ENCODE assay signal across 18 cellular contexts in genomic region chr18:74166397-74166796, GRCh38. TPM values are rescaled to one million over a fixed set of nuclear protein-coding genes. Genes with fewer than 3 reads are reported as not detected.
DNase-seq lines count a peak whose midpoint lies in the region; ATAC-seq, FAIRE-seq and TF ChIP-seq lines count a peak whose summit lies in the region.
"Had no signal": no experiment of that assay in that cellular context is flagged by ENCODE, and none has a peak within 500 bp of the region (broad histone marks: within the 10 kb centered on the region; RNA-seq: fewer than 3 reads in every experiment).

No MANE protein-coding gene starts in this region.

- no peak for TF ChIP-seq CTCF in right lobe of liver (IDR thresholded peaks at IDR 0.05)
- TF ChIP-seq CTCF in D721Med (IDR thresholded peaks at IDR 0.05; ENCODE audit: insufficient read depth, missing control alignments): no peak

- no peak overlapping the region for H3K4me3 ChIP-seq in right lobe of liver
- H3K4me3 ChIP-seq: A549; BLaER1 treated with 17β-estradiol and CSF1 and Interleukin-3, amounts not matched to agents 10 nM and 100 nM had no signal

- no peak for TF ChIP-seq POLR2A in right lobe of liver (IDR thresholded peaks at IDR 0.05)

- H3K36me3 ChIP-seq in right lobe of liver: no peaks in the 10 kb centered on the region

- intact Hi-C loops in right lobe of liver (cut with DNase I): no loop called here

- 40% methylated on average over 7 of the region's 7 CpGs for WGBS in right lobe of liver (ENCODE audit: insufficient coverage, low coverage, low lambda C conversion rate, missing lambda C conversion rate)

- no peak overlapping the region for H3K27ac ChIP-seq in right lobe of liver
- H3K27ac ChIP-seq: A549; BLaER1 treated with 17β-estradiol and CSF1 and Interleukin-3, amounts not matched to agents 10 nM and 100 nM; HL-60 had no signal

- H3K27me3 ChIP-seq in right lobe of liver: no peaks in the 10 kb centered on the region
- H3K27me3 ChIP-seq: BLaER1 treated with 17β-estradiol and CSF1 and Interleukin-3, amounts not matched to agents 10 nM and 100 nM had no signal

- peak; percentile 41 for DNase-seq in NCI-H748 (lab: John Stamatoyannopoulos, UW; ENCODE audit: unreplicated experiment)
- DNase-seq in NCI-H748 treated with DMSO at 0.1 percent for 48 hours (lab: John Stamatoyannopoulos, UW): no peak
- DNase-seq in NCI-H526 treated with DMSO at 0.1 percent for 48 hours (lab: John Stamatoyannopoulos, UW): peak; percentile 21
- DNase-seq in right lobe of liver: no peak
- no peak for DNase-seq in NCI-H1436 (lab: John Stamatoyannopoulos, UW)
- DNase-seq in D721Med (ENCODE audit: insufficient read length, low spot score): no peak
- DNase-seq: MV-4-11, NCI-H1436 treated with DMSO at 0.1 percent for 48 hours, NCI-H2107, NCI-H345, NCI-H82 had no signal

- H3K4me1 ChIP-seq in right lobe of liver: no peaks in the 10 kb centered on the region
- H3K4me1 ChIP-seq: A549 had no signal

- ATAC-seq in right lobe of liver (peak in 3 of 4 donors; percentile 17 to 47 (median 38)), GM19035 (IDR thresholded peaks at IDR 0.05; ENCODE audit: unreplicated experiment) (no peak), GM19351 (IDR thresholded peaks at IDR 0.05; ENCODE audit: unreplicated experiment) (no peak)
- ATAC-seq: A549, HCT116 had no signal

- FAIRE-seq in D721Med (lab: Jason Lieb, UNC): no peak
- FAIRE-seq: A549, HTR-8/SVneo had no signal

- H3K9me3 ChIP-seq in right lobe of liver: no peaks in the 10 kb centered on the region
- H3K9me3 ChIP-seq: A549 had no signal

RNA-seq across cellular contexts. Expression of gene TIMM21, which starts 18.1 kb away (rescaled TPM):
- 10 to 100 TPM; 17.4 to 38.4 (median 20.6) TPM for total RNA-seq in right lobe of liver

RNA-seq across cellular contexts. Expression of gene FBXO15, which starts 18.8 kb away (rescaled TPM):
- total RNA-seq in right lobe of liver: 1 to 10 TPM in 1 of 6 experiments, under 1 TPM in 4, not detected in 1; 0.19 to 1.7 (median 0.60) TPM

Comparison
In these comparisons a context has a peak if more than half of its experiments do, and no peak if none do; other contexts are left out.
1. DNase-seq: peak in NCI-H748 (single experiment) and NCI-H526 treated with DMSO at 0.1 percent for 48 hours (single experiment); none in NCI-H748 treated with DMSO at 0.1 percent for 48 hours (single experiment), right lobe of liver (0 of 3), NCI-H1436 (single experiment) and D721Med (single experiment).
2. ATAC-seq: peak in right lobe of liver (3 of 4); none in GM19035 (single experiment) and GM19351 (single experiment).